In genomic region chr2:63122921-63123320, GRCh38 we compare ENCODE assay signal across 24 cellular contexts.
"Had no signal": no experiment of that assay in that cellular context is flagged by ENCODE, and none has a peak within 500 bp of the region (broad histone marks: within the 10 kb centered on the region; RNA-seq: fewer than 3 reads in every experiment).

No MANE protein-coding gene starts in this region.

- H3K4me3 Mint-ChIP-seq: immature natural killer cell; naive thymus-derived CD8-positive, alpha-beta T cell; stimulated activated memory B cell treated with anti-CD40 and anti-IgM and Interleukin-4, amounts not matched to agents 10 μg/mL and 1 μg/mL and 100 μg/mL, for 72 hours; stimulated activated naive CD8-positive, alpha-beta T cell treated with anti-CD3 and anti-CD28 coated beads, Interleukin-15, Interleukin-2, amounts not matched to agents 100 ng/mL and 50 ng/mL, for 24 hours had no signal

- H3K36me3 Mint-ChIP-seq: stimulated activated memory B cell treated with anti-CD40 and anti-IgM and Interleukin-4, amounts not matched to agents 10 μg/mL and 1 μg/mL and 100 μg/mL, for 72 hours had no signal

- ATAC-seq: left cardiac atrium; left ventricle myocardium superior; naive thymus-derived CD8-positive, alpha-beta T cell; psoas muscle; right lobe of liver; stimulated activated memory B cell treated with anti-CD40 and anti-IgM and Interleukin-4, amounts not matched to agents 10 μg/mL and 1 μg/mL and 100 μg/mL, for 72 hours had no signal

- H3K9me3 ChIP-seq: esophagus squamous epithelium, neutrophil, psoas muscle, right lobe of liver, testis had no signal

- H3K9me3 Mint-ChIP-seq: stimulated activated memory B cell treated with anti-CD40 and anti-IgM and Interleukin-4, amounts not matched to agents 10 μg/mL and 1 μg/mL and 100 μg/mL, for 72 hours had no signal

- DNase-seq: cortex of kidney; dorsolateral prefrontal cortex; effector CD8-positive, alpha-beta T cell; esophagus squamous epithelium; foreskin fibroblast; immature natural killer cell; kidney; left cardiac atrium; left ventricle myocardium superior; mesendoderm; naive thymus-derived CD8-positive, alpha-beta T cell; psoas muscle; retina; right lobe of liver; spleen; stimulated activated CD4-positive, alpha-beta T cell treated with anti-CD3 and anti-CD28 coated beads, Interleukin-15, amount 100 ng/mL, for 24 hours; stimulated activated CD4-positive, alpha-beta T cell treated with anti-CD3 and anti-CD28 coated beads, Interleukin-1b, Interleukin-23, amount 100 ng/mL, for 48 hours; stimulated activated CD4-positive, alpha-beta T cell treated with anti-CD3 and anti-CD28 coated beads, Interleukin-4, amount 100 ng/mL, for 24 hours; testis had no signal

- H3K4me1 ChIP-seq: psoas muscle, right lobe of liver, testis, tibial nerve had no signal

- H3K27me3 Mint-ChIP-seq: naive thymus-derived CD8-positive, alpha-beta T cell; stimulated activated memory B cell treated with anti-CD40 and anti-IgM and Interleukin-4, amounts not matched to agents 10 μg/mL and 1 μg/mL and 100 μg/mL, for 72 hours; stimulated activated naive CD8-positive, alpha-beta T cell treated with anti-CD3 and anti-CD28 coated beads, Interleukin-15, Interleukin-2, amounts not matched to agents 100 ng/mL and 50 ng/mL, for 24 hours had no signal

- H3K27ac Mint-ChIP-seq: immature natural killer cell; naive thymus-derived CD8-positive, alpha-beta T cell; stimulated activated memory B cell treated with anti-CD40 and anti-IgM and Interleukin-4, amounts not matched to agents 10 μg/mL and 1 μg/mL and 100 μg/mL, for 72 hours; stimulated activated naive CD8-positive, alpha-beta T cell treated with anti-CD3 and anti-CD28 coated beads, Interleukin-15, Interleukin-2, amounts not matched to agents 100 ng/mL and 50 ng/mL, for 24 hours had no signal

- H3K36me3 ChIP-seq: esophagus squamous epithelium, neutrophil, right lobe of liver had no signal

- H3K27me3 ChIP-seq: dorsolateral prefrontal cortex, esophagus squamous epithelium, neutrophil, right lobe of liver, spleen, testis, tibial nerve had no signal

- H3K4me3 ChIP-seq: dorsolateral prefrontal cortex, esophagus squamous epithelium, lung, psoas muscle, right lobe of liver, spleen, testis, tibial nerve had no signal

- H3K27ac ChIP-seq: dorsolateral prefrontal cortex, esophagus squamous epithelium, neutrophil, psoas muscle, right lobe of liver, spleen, testis, tibial nerve had no signal
